ENCODE assay signal across 8 cellular contexts in genomic region chr1:208244584-208244916, GRCh38. TPM values are rescaled to one million over a fixed set of nuclear protein-coding genes. Genes with fewer than 3 reads are reported as not detected.
A peak's percentile ranks its signal among the peaks of the same experiment; 100 is the strongest.
DNase-seq lines count a peak whose midpoint lies in the region; ATAC-seq, FAIRE-seq and TF ChIP-seq lines count a peak whose summit lies in the region.

No MANE protein-coding gene starts in this region.

- H3K9me3 Mint-ChIP-seq in T-helper 2 cell treated with Interferon-gamma antibody and Interleukin-4, amounts not matched to agents 5 μg/mL and 100 μg/mL, for 36 hours: no peaks in the 10 kb centered on the region
- H3K9me3 Mint-ChIP-seq in glutamatergic neuron (ENCODE audit: unreplicated experiment): peaks cover 2% of the 10 kb centered on the region

- 0 to 2% (median 1%) methylated on average over 11 of the region's 11 CpGs for WGBS in small intestine, 3 donors

- peak overlapping the region; percentile 77 to 87 for H3K27ac ChIP-seq in small intestine (ENCODE audit: low read depth in 1 of 2, low read length in 1 of 2)

- H3K36me3 ChIP-seq in H7 (replicated peaks; ENCODE audit: control insufficient read depth, insufficient read depth, low read length) (no peaks in the 10 kb centered on the region), small intestine (ENCODE audit: control insufficient read depth in 2 of 2, insufficient read depth in 2 of 2, low read length in 2 of 2) (no peaks in the 10 kb centered on the region)

- H3K27me3 ChIP-seq in H7 (ENCODE audit: control insufficient read depth, insufficient read depth, low read length) (peaks cover 51% of the 10 kb centered on the region), small intestine (ENCODE audit: control insufficient read depth in 2 of 2, insufficient read depth in 2 of 2, low read length in 2 of 2) (no peaks in the 10 kb centered on the region)

- H3K27ac Mint-ChIP-seq in T-helper 2 cell treated with Interferon-gamma antibody and Interleukin-4, amounts not matched to agents 5 μg/mL and 100 μg/mL, for 36 hours: no peak overlapping the region
- H3K27ac Mint-ChIP-seq in glutamatergic neuron (ENCODE audit: unreplicated experiment): peak overlapping the region; percentile 16

- no peaks in the 10 kb centered on the region for H3K36me3 Mint-ChIP-seq in T-helper 2 cell treated with Interferon-gamma antibody and Interleukin-4, amounts not matched to agents 5 μg/mL and 100 μg/mL, for 36 hours (ENCODE audit: low read depth)
- no peaks in the 10 kb centered on the region for H3K36me3 Mint-ChIP-seq in glutamatergic neuron (ENCODE audit: unreplicated experiment)

- no peak for DNase-seq in H7
- no peak for DNase-seq in T-helper 2 cell treated with Interferon-gamma antibody and Interleukin-4, amounts not matched to agents 5 μg/mL and 100 μg/mL, for 36 hours (ENCODE audit: low spot score)
- no peak for DNase-seq in glutamatergic neuron
- no peak for DNase-seq in small intestine
- DNase-seq in HCEC 1CT: no peak
- no peak for DNase-seq in ecto neural progenitor cell (ENCODE audit: low spot score)
- DNase-seq in NCI-H2029 (lab: John Stamatoyannopoulos, UW): no peak

- ATAC-seq in GM21526 (IDR thresholded peaks at IDR 0.05; ENCODE audit: low FRiP score, unreplicated experiment): no peak

- H3K4me3 ChIP-seq in H7 (ENCODE audit: insufficient read depth, low read depth, low read length) (peak overlapping the region; percentile 39), small intestine (ENCODE audit: low read depth in 1 of 2, low read length in 2 of 2) (peak overlapping the region; percentile 68 to 72)

- H3K9me3 ChIP-seq in small intestine (ENCODE audit: control insufficient read depth, low read depth): no peaks in the 10 kb centered on the region

- peaks cover 0 to 5% of the 10 kb centered on the region in 2 donors for H3K4me1 ChIP-seq in small intestine (ENCODE audit: control insufficient read depth in 2 of 2, insufficient read depth in 1 of 2, low read depth in 1 of 2, low read length in 1 of 2)

- FAIRE-seq in small intestine (lab: Jason Lieb, UNC): no peak

- TF ChIP-seq CTCF in glutamatergic neuron (IDR thresholded peaks at IDR 0.05; ENCODE audit: partially characterized antibody, unreplicated experiment): no peak

- H3K4me3 Mint-ChIP-seq in T-helper 2 cell treated with Interferon-gamma antibody and Interleukin-4, amounts not matched to agents 5 μg/mL and 100 μg/mL, for 36 hours: peak overlapping the region; percentile 74
- peak overlapping the region; percentile 89 for H3K4me3 Mint-ChIP-seq in glutamatergic neuron (ENCODE audit: unreplicated experiment)

- peaks cover 11% of the 10 kb centered on the region for H3K4me1 Mint-ChIP-seq in T-helper 2 cell treated with Interferon-gamma antibody and Interleukin-4, amounts not matched to agents 5 μg/mL and 100 μg/mL, for 36 hours (ENCODE audit: low read depth)
- H3K4me1 Mint-ChIP-seq in glutamatergic neuron (ENCODE audit: low read depth, unreplicated experiment): peaks cover 29% of the 10 kb centered on the region

- H3K27me3 Mint-ChIP-seq in T-helper 2 cell treated with Interferon-gamma antibody and Interleukin-4, amounts not matched to agents 5 μg/mL and 100 μg/mL, for 36 hours (ENCODE audit: low read depth): peaks cover 58% of the 10 kb centered on the region
- peaks cover 10% of the 10 kb centered on the region for H3K27me3 Mint-ChIP-seq in glutamatergic neuron (ENCODE audit: unreplicated experiment)

RNA-seq across cellular contexts. Expression of gene PLXNA2, which starts 0.4 kb away (rescaled TPM):
- total RNA-seq in H7 (2014; rRNA removed; shearing (Covaris generic)): 1.8 and 5.3 TPM in 2 replicates
- 66.0 TPM for total RNA-seq in glutamatergic neuron (ENCODE audit: unreplicated experiment)
- 10 to 100 TPM; 10.7 to 17.8 (median 12.5) TPM for polyA plus RNA-seq in small intestine

Comparison
In these comparisons a context has a peak if more than half of its experiments do, and no peak if none do; other contexts are left out.
1. RNA of gene PLXNA2, which starts 0.4 kb away (total RNA-seq): 66.0 TPM in glutamatergic neuron (single experiment); 1.8 to 5.3 TPM in H7; every median in the first group is over 10 times any median in the second.